ENCODE assay signal across 1 cellular context in the genomic region with DNA sequence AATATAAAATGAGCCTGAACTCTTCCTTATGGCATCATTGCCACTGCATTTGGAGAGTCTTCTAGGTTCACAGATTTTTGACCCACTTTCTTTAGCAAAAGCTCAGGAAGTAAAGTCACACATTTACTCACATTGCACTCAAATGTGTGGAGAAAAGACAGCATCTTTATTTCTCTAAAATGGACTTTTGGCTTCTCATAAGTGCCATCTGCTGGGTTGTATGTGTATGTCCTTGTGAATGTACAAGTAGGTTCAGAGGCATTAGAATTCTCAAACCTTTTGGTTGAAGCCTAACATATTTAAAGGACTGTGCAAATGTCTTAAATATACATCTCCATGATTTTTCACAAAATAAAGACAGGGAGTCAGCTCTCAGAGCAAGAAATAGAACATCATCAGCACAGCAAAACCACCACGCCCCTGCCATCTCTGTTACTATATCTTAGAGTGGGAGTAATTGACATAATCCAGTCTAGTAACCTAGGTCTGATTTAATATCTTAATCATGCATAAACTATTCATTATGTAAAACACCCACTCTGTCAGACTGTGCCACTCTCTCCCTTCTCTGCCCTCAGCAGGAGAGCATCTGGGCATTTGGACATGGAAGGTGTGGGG.
TF ChIP-seq lines count a peak whose summit lies in the region.

No MANE protein-coding gene starts in this region.

TF ChIP-seq in GM12878, 131 proteins besides CTCF, POLR2A, EP300 and RAD21 (continued from another document):
- TF ChIP-seq, protein P1, sequence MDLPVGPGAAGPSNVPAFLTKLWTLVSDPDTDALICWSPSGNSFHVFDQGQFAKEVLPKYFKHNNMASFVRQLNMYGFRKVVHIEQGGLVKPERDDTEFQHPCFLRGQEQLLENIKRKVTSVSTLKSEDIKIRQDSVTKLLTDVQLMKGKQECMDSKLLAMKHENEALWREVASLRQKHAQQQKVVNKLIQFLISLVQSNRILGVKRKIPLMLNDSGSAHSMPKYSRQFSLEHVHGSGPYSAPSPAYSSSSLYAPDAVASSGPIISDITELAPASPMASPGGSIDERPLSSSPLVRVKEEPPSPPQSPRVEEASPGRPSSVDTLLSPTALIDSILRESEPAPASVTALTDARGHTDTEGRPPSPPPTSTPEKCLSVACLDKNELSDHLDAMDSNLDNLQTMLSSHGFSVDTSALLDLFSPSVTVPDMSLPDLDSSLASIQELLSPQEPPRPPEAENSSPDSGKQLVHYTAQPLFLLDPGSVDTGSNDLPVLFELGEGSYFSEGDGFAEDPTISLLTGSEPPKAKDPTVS (IDR thresholded peaks at IDR 0.05; ENCODE audit: low read depth, low read length), result no peak
- TF ChIP-seq, protein P2, sequence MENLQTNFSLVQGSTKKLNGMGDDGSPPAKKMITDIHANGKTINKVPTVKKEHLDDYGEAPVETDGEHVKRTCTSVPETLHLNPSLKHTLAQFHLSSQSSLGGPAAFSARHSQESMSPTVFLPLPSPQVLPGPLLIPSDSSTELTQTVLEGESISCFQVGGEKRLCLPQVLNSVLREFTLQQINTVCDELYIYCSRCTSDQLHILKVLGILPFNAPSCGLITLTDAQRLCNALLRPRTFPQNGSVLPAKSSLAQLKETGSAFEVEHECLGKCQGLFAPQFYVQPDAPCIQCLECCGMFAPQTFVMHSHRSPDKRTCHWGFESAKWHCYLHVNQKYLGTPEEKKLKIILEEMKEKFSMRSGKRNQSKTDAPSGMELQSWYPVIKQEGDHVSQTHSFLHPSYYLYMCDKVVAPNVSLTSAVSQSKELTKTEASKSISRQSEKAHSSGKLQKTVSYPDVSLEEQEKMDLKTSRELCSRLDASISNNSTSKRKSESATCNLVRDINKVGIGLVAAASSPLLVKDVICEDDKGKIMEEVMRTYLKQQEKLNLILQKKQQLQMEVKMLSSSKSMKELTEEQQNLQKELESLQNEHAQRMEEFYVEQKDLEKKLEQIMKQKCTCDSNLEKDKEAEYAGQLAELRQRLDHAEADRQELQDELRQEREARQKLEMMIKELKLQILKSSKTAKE (IDR thresholded peaks at IDR 0.05; ENCODE audit: low read depth, poor library complexity, severe bottlenecking), result no peak
- TF ChIP-seq NR2C2 (IDR thresholded peaks at IDR 0.05; ENCODE audit: borderline replicate concordance, control insufficient read depth, insufficient read length, low read depth) (no peak), SRF (IDR thresholded peaks at IDR 0.05; ENCODE audit: low read depth in 2 of 2, low read length in 2 of 2) (no peak), ZBED1 (IDR thresholded peaks at IDR 0.05; ENCODE audit: borderline replicate concordance) (no peak), CHD4 (IDR thresholded peaks at IDR 0.05) (no peak), NFYA (IDR thresholded peaks at IDR 0.05; ENCODE audit: borderline replicate concordance, low read depth, low read length) (no peak), RFX5 (IDR thresholded peaks at IDR 0.05; ENCODE audit: low read depth, low read length) (no peak), POLR2AphosphoS5 (IDR thresholded peaks at IDR 0.05; ENCODE audit: low read length) (no peak)
- TF ChIP-seq, protein P3, sequence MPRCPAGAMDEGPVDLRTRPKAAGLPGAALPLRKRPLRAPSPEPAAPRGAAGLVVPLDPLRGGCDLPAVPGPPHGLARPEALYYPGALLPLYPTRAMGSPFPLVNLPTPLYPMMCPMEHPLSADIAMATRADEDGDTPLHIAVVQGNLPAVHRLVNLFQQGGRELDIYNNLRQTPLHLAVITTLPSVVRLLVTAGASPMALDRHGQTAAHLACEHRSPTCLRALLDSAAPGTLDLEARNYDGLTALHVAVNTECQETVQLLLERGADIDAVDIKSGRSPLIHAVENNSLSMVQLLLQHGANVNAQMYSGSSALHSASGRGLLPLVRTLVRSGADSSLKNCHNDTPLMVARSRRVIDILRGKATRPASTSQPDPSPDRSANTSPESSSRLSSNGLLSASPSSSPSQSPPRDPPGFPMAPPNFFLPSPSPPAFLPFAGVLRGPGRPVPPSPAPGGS (IDR thresholded peaks at IDR 0.05; ENCODE audit: borderline replicate concordance, insufficient read depth, low read depth, low read length, poor library complexity, severe bottlenecking), result no peak
